Comparison of ENCODE assay signal across 1 cellular context in genomic region chr16:11797166-11797956, GRCh38.
TF ChIP-seq lines count a peak whose summit lies in the region.

Gene ZC3H7A, minus strand, starts transcription at chr16:11797258. Its CDS starts 14,904 bp downstream, at chr16:11782354.

TF ChIP-seq in H1, 55 proteins besides CTCF, POLR2A, EP300 and RAD21:
- TF ChIP-seq GABPA (IDR thresholded peaks at IDR 0.05; ENCODE audit: borderline replicate concordance, insufficient read depth, low read length) (no peak), SRF (IDR thresholded peaks at IDR 0.05; ENCODE audit: low read depth, low read length) (no peak), CREB1 (IDR thresholded peaks at IDR 0.05) (peak; percentile 85), KDM1A (IDR thresholded peaks at IDR 0.05; ENCODE audit: borderline replicate concordance, low read length) (no peak), EZH2 (IDR thresholded peaks at IDR 0.05; ENCODE audit: low read depth, low read length, severe bottlenecking) (no peak), MAX (IDR thresholded peaks at IDR 0.05) (peak; percentile 67), SP1 (IDR thresholded peaks at IDR 0.05; ENCODE audit: low read depth, low read length) (0 out of 2 replicates have a peak, but pooled peaks have one; percentile 63), RFX5 (IDR thresholded peaks at IDR 0.05; ENCODE audit: borderline replicate concordance, low read depth, low read length) (no peak), JUND (IDR thresholded peaks at IDR 0.05; ENCODE audit: low read length) (no peak), ASH2L (IDR thresholded peaks at IDR 0.05; ENCODE audit: low read length) (peak; percentile 53), KDM4A (IDR thresholded peaks at IDR 0.05; ENCODE audit: low read depth, low read length, severe bottlenecking) (peak; percentile 47), POLR2AphosphoS5 (IDR thresholded peaks at IDR 0.05; ENCODE audit: low read depth, low read length) (peak; percentile 80), PHF8 (conservative IDR thresholded peaks at IDR 0.05; ENCODE audit: low read depth, low read length) (peak; percentile 80), SIN3A (conservative IDR thresholded peaks at IDR 0.05 in 1 of 2, IDR thresholded peaks at IDR 0.05 in 1 of 2; ENCODE audit: low read depth in 1 of 2, low read length in 2 of 2) (peak; percentile 34 to 41; a peak in 1 of 4 replicates), CHD7 (IDR thresholded peaks at IDR 0.05; ENCODE audit: insufficient replicate concordance, low read length) (no peak), GTF2F1 (IDR thresholded peaks at IDR 0.05; ENCODE audit: borderline replicate concordance, low read depth, low read length) (no peak), TAF1 (IDR thresholded peaks at IDR 0.05; ENCODE audit: low read depth, low read length) (peak; percentile 84), HDAC2 (IDR thresholded peaks at IDR 0.05; ENCODE audit: borderline replicate concordance in 1 of 2, low read depth in 2 of 2, low read length in 2 of 2) (no peak), CBX5 (IDR thresholded peaks at IDR 0.05; ENCODE audit: low read depth, low read length) (no peak), NRF1 (IDR thresholded peaks at IDR 0.05; ENCODE audit: low read depth, low read length) (0 out of 2 replicates have a peak, but pooled peaks have one; percentile 2), BCL11A (IDR thresholded peaks at IDR 0.05; ENCODE audit: low read depth in 2 of 2, low read length in 2 of 2) (no peak), TCF12 (IDR thresholded peaks at IDR 0.05; ENCODE audit: low read depth, low read length) (no peak), MAFK (IDR thresholded peaks at IDR 0.05; ENCODE audit: low read depth, low read length) (no peak), FOSL1 (IDR thresholded peaks at IDR 0.05; ENCODE audit: insufficient read depth, low read depth, low read length) (no peak), CEBPB (IDR thresholded peaks at IDR 0.05; ENCODE audit: low read depth, low read length) (no peak), CHD2 (IDR thresholded peaks at IDR 0.05; ENCODE audit: low read length) (peak; percentile 65), SP4 (IDR thresholded peaks at IDR 0.05; ENCODE audit: low read length) (no peak; the same call in 1 of the 2 replicates), BACH1 (IDR thresholded peaks at IDR 0.05; ENCODE audit: low read length) (no peak), YY1 (IDR thresholded peaks at IDR 0.05; ENCODE audit: low read depth, low read length) (peak; percentile 68; the same call in 1 of the 2 replicates), TBP (IDR thresholded peaks at IDR 0.05; ENCODE audit: low read depth, low read length) (peak; percentile 71; the same call in 1 of the 2 replicates), JUN (IDR thresholded peaks at IDR 0.05; ENCODE audit: low read depth, low read length) (no peak), TAF7 (optimal IDR thresholded peaks at IDR 0.05; ENCODE audit: borderline replicate concordance, low read depth, low read length) (peak; percentile 76), SP2 (IDR thresholded peaks at IDR 0.05; ENCODE audit: low read length) (peak; percentile 10; the same call in 1 of the 2 replicates)
- TF ChIP-seq, protein P1, sequence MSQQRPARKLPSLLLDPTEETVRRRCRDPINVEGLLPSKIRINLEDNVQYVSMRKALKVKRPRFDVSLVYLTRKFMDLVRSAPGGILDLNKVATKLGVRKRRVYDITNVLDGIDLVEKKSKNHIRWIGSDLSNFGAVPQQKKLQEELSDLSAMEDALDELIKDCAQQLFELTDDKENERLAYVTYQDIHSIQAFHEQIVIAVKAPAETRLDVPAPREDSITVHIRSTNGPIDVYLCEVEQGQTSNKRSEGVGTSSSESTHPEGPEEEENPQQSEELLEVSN (IDR thresholded peaks at IDR 0.05), result peak; percentile 73
- TF ChIP-seq, protein P2, sequence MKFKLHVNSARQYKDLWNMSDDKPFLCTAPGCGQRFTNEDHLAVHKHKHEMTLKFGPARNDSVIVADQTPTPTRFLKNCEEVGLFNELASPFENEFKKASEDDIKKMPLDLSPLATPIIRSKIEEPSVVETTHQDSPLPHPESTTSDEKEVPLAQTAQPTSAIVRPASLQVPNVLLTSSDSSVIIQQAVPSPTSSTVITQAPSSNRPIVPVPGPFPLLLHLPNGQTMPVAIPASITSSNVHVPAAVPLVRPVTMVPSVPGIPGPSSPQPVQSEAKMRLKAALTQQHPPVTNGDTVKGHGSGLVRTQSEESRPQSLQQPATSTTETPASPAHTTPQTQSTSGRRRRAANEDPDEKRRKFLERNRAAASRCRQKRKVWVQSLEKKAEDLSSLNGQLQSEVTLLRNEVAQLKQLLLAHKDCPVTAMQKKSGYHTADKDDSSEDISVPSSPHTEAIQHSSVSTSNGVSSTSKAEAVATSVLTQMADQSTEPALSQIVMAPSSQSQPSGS (IDR thresholded peaks at IDR 0.05; ENCODE audit: low read length), result no peak
